In the genomic region with DNA sequence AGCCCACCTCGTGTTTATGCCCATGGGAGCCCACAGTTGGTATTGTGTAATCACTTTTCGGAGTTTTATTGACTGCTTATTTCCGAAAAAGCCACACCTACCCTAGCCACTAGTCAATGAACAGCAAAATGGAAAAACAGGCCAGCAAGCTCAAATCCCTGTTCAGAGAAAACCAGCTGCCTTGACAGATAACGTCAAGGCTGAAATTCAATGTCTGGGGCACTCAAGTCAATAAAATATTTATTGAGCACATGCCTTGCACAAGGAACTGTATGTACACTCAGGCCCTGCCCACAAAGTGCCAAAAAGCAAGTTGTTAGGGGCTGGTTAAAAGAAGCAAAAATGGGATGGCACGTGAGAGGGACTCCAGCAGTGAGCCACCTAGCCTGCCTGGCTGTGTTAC, we compare ENCODE assay signal across 1 cellular context.
TF ChIP-seq lines count a peak whose summit lies in the region.

No MANE protein-coding gene starts in this region.

TF ChIP-seq in K562, 482 proteins besides CTCF, POLR2A, EP300 and RAD21:
- TF ChIP-seq CEBPB (tag; IDR thresholded peaks at IDR 0.05): peak; percentile 58
- no peak for TF ChIP-seq ZNF263 (CRISPR knock-in tag; IDR thresholded peaks at IDR 0.05; ENCODE audit: borderline replicate concordance)
